In genomic region chr2:212289301-212289700, GRCh38 we compare ENCODE assay signal across 19 cellular contexts.
DNase-seq lines count a peak whose midpoint lies in the region; ATAC-seq, FAIRE-seq and TF ChIP-seq lines count a peak whose summit lies in the region.
"Had no signal": no experiment of that assay in that cellular context is flagged by ENCODE, and none has a peak within 500 bp of the region (broad histone marks: within the 10 kb centered on the region; RNA-seq: fewer than 3 reads in every experiment).

No MANE protein-coding gene starts in this region.

- no peaks in the 10 kb centered on the region for H3K27me3 ChIP-seq in PC-3 (ENCODE audit: low read length)
- H3K27me3 ChIP-seq: BLaER1 treated with 17β-estradiol and CSF1 and Interleukin-3, amounts not matched to agents 10 nM and 100 nM had no signal

- DNase-seq in A549 (ENCODE audit: low read depth in 1 of 2, low spot score in 1 of 2) = no peak
- DNase-seq in PC-3 = peak; percentile 6
- DNase-seq in renal cortical epithelial cell (ENCODE audit: low read depth) = peak; percentile 62
- DNase-seq in LoVo (ENCODE audit: low spot score) = no peak
- DNase-seq: AML-193; Caco-2; Calu3; CD4-positive, alpha-beta T cell; CD8-positive, alpha-beta T cell; DMS79 treated with DMSO at 0.1 percent for 48 hours; GF-D8 had no signal

- BruUV-seq in PC-3 (replicated peaks; lab: Mats Ljungman, UMichigan) = no TSS peak

- TF ChIP-seq CTCF in A549 (IDR thresholded peaks at IDR 0.05) = no peak
- TF ChIP-seq CTCF in PC-3 (conservative IDR thresholded peaks at IDR 0.05; ENCODE audit: low read depth, low read length) = no peak

- no peaks in the 10 kb centered on the region for H3K9me3 ChIP-seq in A549
- no peaks in the 10 kb centered on the region for H3K9me3 ChIP-seq in PC-3 (ENCODE audit: low read length)
- H3K9me3 ChIP-seq: BLaER1 treated with 17β-estradiol and CSF1 and Interleukin-3, amounts not matched to agents 10 nM and 100 nM; Caco-2 had no signal

- H4K20me1 ChIP-seq in PC-3 (ENCODE audit: low read length) = no peaks in the 10 kb centered on the region
- H4K20me1 ChIP-seq: BLaER1 treated with 17β-estradiol and CSF1 and Interleukin-3, amounts not matched to agents 10 nM and 100 nM had no signal

- TF ChIP-seq RAD21 in A549 (conservative IDR thresholded peaks at IDR 0.05 in 1 of 2, IDR thresholded peaks at IDR 0.05 in 1 of 2) = no peak

- CTCF ChIA-PET in A549 (lab: Yijun Ruan, JAX) (no interaction called here), PC-3 (lab: Charles Lee) (interaction anchor here (0.5 kb wide), 1 partner anchor 13 kb away, joined by 3 read pairs; no protein-coding TSS in a partner anchor)

- H3K27ac ChIP-seq in A549 (no peak overlapping the region), PC-3 (ENCODE audit: low read length) (no peak overlapping the region)
- H3K27ac ChIP-seq: 22Rv1; BLaER1 treated with 17β-estradiol and CSF1 and Interleukin-3, amounts not matched to agents 10 nM and 100 nM; C4-2B had no signal

- POLR2A ChIA-PET in A549 (lab: Yijun Ruan, JAX) = no interaction called here
- POLR2A ChIA-PET in PC-3 (lab: Charles Lee; ENCODE audit: unreplicated experiment) = no interaction called here

- H3K9me2 ChIP-seq in PC-3 (replicated peaks; ENCODE audit: low read length) = no peaks in the 10 kb centered on the region

- H3F3A ChIP-seq in PC-3 (ENCODE audit: low read length, unreplicated experiment) = no peaks in the 10 kb centered on the region

- H3K4me2 ChIP-seq in A549 (peak overlapping the region; percentile 4; the same call in 1 of the 3 replicates), PC-3 (ENCODE audit: low read length) (no peak overlapping the region)
- H3K4me2 ChIP-seq: BLaER1 treated with 17β-estradiol and CSF1 and Interleukin-3, amounts not matched to agents 10 nM and 100 nM had no signal

- no peak for TF ChIP-seq POLR2A in A549 (IDR thresholded peaks at IDR 0.05; ENCODE audit: low read length)

- TF ChIP-seq EP300 in A549 (IDR thresholded peaks at IDR 0.05) = no peak

- H3K4me3 ChIP-seq in A549 (no peak overlapping the region), PC-3 (ENCODE audit: low read length) (no peak overlapping the region)
- H3K4me3 ChIP-seq: BLaER1 treated with 17β-estradiol and CSF1 and Interleukin-3, amounts not matched to agents 10 nM and 100 nM had no signal

- ATAC-seq in A549 (no peak), PC-3 (peak; percentile 67), HG03196 (IDR thresholded peaks at IDR 0.05; ENCODE audit: unreplicated experiment) (no peak)
- ATAC-seq: CD8-positive, alpha-beta T cell had no signal

- no peaks in the 10 kb centered on the region for H3K36me3 ChIP-seq in PC-3 (ENCODE audit: low read depth, low read length)
- H3K36me3 ChIP-seq: BLaER1 treated with 17β-estradiol and CSF1 and Interleukin-3, amounts not matched to agents 10 nM and 100 nM had no signal

- intact Hi-C loops in PC-3 (cut with micrococcal nuclease) = no loop called here

- no peak overlapping the region for H2AFZ ChIP-seq in PC-3 (ENCODE audit: low read length)

- FAIRE-seq in A549 (lab: Jason Lieb, UNC) = no peak
- FAIRE-seq: D721Med, G401.6, GM12891, GM19239 had no signal

- H3K4me1 ChIP-seq in A549 = no peaks in the 10 kb centered on the region
- no peaks in the 10 kb centered on the region for H3K4me1 ChIP-seq in PC-3 (ENCODE audit: insufficient read depth, low read length)
- H3K4me1 ChIP-seq: BLaER1 treated with 17β-estradiol and CSF1 and Interleukin-3, amounts not matched to agents 10 nM and 100 nM; Caco-2 had no signal

- H3K9ac ChIP-seq in PC-3 (ENCODE audit: low read length) = no peak overlapping the region
- H3K9ac ChIP-seq: BLaER1 treated with 17β-estradiol and CSF1 and Interleukin-3, amounts not matched to agents 10 nM and 100 nM had no signal

- H3K79me2 ChIP-seq in PC-3 (ENCODE audit: low read length) = no peaks in the 10 kb centered on the region

TF ChIP-seq in A549, 52 proteins besides CTCF, POLR2A, EP300 and RAD21:
- TF ChIP-seq, protein P1, sequence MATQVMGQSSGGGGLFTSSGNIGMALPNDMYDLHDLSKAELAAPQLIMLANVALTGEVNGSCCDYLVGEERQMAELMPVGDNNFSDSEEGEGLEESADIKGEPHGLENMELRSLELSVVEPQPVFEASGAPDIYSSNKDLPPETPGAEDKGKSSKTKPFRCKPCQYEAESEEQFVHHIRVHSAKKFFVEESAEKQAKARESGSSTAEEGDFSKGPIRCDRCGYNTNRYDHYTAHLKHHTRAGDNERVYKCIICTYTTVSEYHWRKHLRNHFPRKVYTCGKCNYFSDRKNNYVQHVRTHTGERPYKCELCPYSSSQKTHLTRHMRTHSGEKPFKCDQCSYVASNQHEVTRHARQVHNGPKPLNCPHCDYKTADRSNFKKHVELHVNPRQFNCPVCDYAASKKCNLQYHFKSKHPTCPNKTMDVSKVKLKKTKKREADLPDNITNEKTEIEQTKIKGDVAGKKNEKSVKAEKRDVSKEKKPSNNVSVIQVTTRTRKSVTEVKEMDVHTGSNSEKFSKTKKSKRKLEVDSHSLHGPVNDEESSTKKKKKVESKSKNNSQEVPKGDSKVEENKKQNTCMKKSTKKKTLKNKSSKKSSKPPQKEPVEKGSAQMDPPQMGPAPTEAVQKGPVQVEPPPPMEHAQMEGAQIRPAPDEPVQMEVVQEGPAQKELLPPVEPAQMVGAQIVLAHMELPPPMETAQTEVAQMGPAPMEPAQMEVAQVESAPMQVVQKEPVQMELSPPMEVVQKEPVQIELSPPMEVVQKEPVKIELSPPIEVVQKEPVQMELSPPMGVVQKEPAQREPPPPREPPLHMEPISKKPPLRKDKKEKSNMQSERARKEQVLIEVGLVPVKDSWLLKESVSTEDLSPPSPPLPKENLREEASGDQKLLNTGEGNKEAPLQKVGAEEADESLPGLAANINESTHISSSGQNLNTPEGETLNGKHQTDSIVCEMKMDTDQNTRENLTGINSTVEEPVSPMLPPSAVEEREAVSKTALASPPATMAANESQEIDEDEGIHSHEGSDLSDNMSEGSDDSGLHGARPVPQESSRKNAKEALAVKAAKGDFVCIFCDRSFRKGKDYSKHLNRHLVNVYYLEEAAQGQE (IDR thresholded peaks at IDR 0.05) = no peak
- no peak for TF ChIP-seq ZNF302 (CRISPR knock-in tag; IDR thresholded peaks at IDR 0.05)
- TF ChIP-seq ZFP36 (IDR thresholded peaks at IDR 0.05; ENCODE audit: borderline replicate concordance, partially characterized antibody) = no peak
- no peak for TF ChIP-seq USF2 (IDR thresholded peaks at IDR 0.05)
- TF ChIP-seq HOXB5 (CRISPR knock-in tag; IDR thresholded peaks at IDR 0.05) = no peak
- TF ChIP-seq CHD2 (IDR thresholded peaks at IDR 0.05; ENCODE audit: low read length, partially characterized antibody) = no peak
- TF ChIP-seq KDM1A (IDR thresholded peaks at IDR 0.05; ENCODE audit: low read depth) = no peak
- no peak for TF ChIP-seq TP53 (CRISPR knock-in tag; IDR thresholded peaks at IDR 0.05)
- TF ChIP-seq JUNB (IDR thresholded peaks at IDR 0.05) = no peak
- TF ChIP-seq EHMT2 (IDR thresholded peaks at IDR 0.05; ENCODE audit: low read depth) = no peak
- no peak for TF ChIP-seq KDM5A (IDR thresholded peaks at IDR 0.05)
- no peak for TF ChIP-seq RNF2 (IDR thresholded peaks at IDR 0.05; ENCODE audit: borderline replicate concordance, low read depth)
- TF ChIP-seq ATOH8 (CRISPR knock-in tag; IDR thresholded peaks at IDR 0.05; ENCODE audit: low read depth) = no peak
- TF ChIP-seq CHD4 (IDR thresholded peaks at IDR 0.05; ENCODE audit: borderline replicate concordance) = no peak
- no peak for TF ChIP-seq ESRRA (IDR thresholded peaks at IDR 0.05; ENCODE audit: borderline replicate concordance, low read length)
- TF ChIP-seq EHF (CRISPR knock-in tag; IDR thresholded peaks at IDR 0.05) = no peak
- no peak for TF ChIP-seq SREBF2 (IDR thresholded peaks at IDR 0.05)

Comparison
In these comparisons a context has a peak if more than half of its experiments do, and no peak if none do; other contexts are left out.
1. DNase-seq: peak in PC-3 (single experiment) and renal cortical epithelial cell (single experiment); none in A549 (0 of 2) and LoVo (single experiment).